ENCODE assay signal across 26 cellular contexts in genomic region chr9:133171161-133171955, GRCh38. TPM values are rescaled to one million over a fixed set of nuclear protein-coding genes. Genes with fewer than 3 reads are reported as not detected.
DNase-seq lines count a peak whose midpoint lies in the region; ATAC-seq, FAIRE-seq and TF ChIP-seq lines count a peak whose summit lies in the region.
"Had no signal": no experiment of that assay in that cellular context is flagged by ENCODE, and none has a peak within 500 bp of the region (broad histone marks: within the 10 kb centered on the region; RNA-seq: fewer than 3 reads in every experiment).

No MANE protein-coding gene starts in this region.

- peak; percentile 7 for DNase-seq in DMS79 treated with DMSO at 0.1 percent for 48 hours (lab: John Stamatoyannopoulos, UW)
- no peak for DNase-seq in DMS79 (lab: John Stamatoyannopoulos, UW)
- no peak for DNase-seq in IMR-90
- no peak for DNase-seq in GM12878 (ENCODE audit: low read depth, low spot score)
- DNase-seq in sigmoid colon, result peak; percentile 51
- no peak for DNase-seq in ovary
- no peak for DNase-seq in H7
- DNase-seq: activated CD4-positive, alpha-beta T cell treated with anti-CD3 and anti-CD28 coated beads, Interleukin-2, amount 10 ng/mL, durations not matched to agents 24 days and 14 days; activated naive CD4-positive, alpha-beta T cell treated with anti-CD3 and anti-CD28 coated beads, Interleukin-2, amount 10 ng/mL, durations not matched to agents 7 days and 5 days; amniotic stem cell; effector memory CD8-positive, alpha-beta T cell; foreskin melanocyte; GM23248; immature natural killer cell; MG63; midbrain; NCI-H1694 had no signal

- peaks cover 38% of the 10 kb centered on the region for H3K27me3 ChIP-seq in IMR-90 (ENCODE audit: control insufficient read depth, insufficient read depth, low read length)
- H3K27me3 ChIP-seq in GM12878 (replicated peaks in 1 of 2; ENCODE audit: control insufficient read depth in 2 of 2, insufficient read depth in 2 of 2, low read length in 1 of 2), result peaks cover 4 to 13% of the 10 kb centered on the region in 2 experiments
- no peaks in the 10 kb centered on the region for H3K27me3 ChIP-seq in sigmoid colon
- no peaks in the 10 kb centered on the region for H3K27me3 ChIP-seq in ovary
- no peaks in the 10 kb centered on the region for H3K27me3 ChIP-seq in H7 (ENCODE audit: control insufficient read depth, insufficient read depth, low read length)
- H3K27me3 ChIP-seq: hepatocyte, MG63 had no signal

- 73% methylated on average over 17 of the region's 29 CpGs; no CpG with 5 or more reads in 1 of the 2 experiments for WGBS in IMR-90 (ENCODE audit: extremely low coverage in 2 of 2, insufficient read length in 1 of 2), 2 experiments
- WGBS in GM12878 (ENCODE audit: insufficient coverage, insufficient replicate concordance, low lambda C conversion rate, missing lambda C conversion rate), result 4% methylated on average over 29 of the region's 29 CpGs
- WGBS in sigmoid colon, 2 donors, result 75 to 82% methylated on average over 29 of the region's 29 CpGs
- WGBS in ovary, 3 donors, result 66 to 75% (median 68%) methylated on average over 25 to 29 of the region's 29 CpGs

- no peak overlapping the region for H4K5ac ChIP-seq in IMR-90 (ENCODE audit: low read depth, low read length)

- no peak for FAIRE-seq in GM12878 (lab: Jason Lieb, UNC)
- FAIRE-seq: colon, K562 had no signal

- no peaks in the 10 kb centered on the region for H3K79me1 ChIP-seq in IMR-90 (ENCODE audit: low read depth in 1 of 2, low read length in 2 of 2)

- no peaks in the 10 kb centered on the region for H3K9me1 ChIP-seq in IMR-90 (ENCODE audit: insufficient read depth, low read length)

- H3K27ac ChIP-seq in IMR-90 (ENCODE audit: insufficient read depth, low read length) (no peak overlapping the region), GM12878 (ENCODE audit: control insufficient read depth, insufficient read depth) (no peak overlapping the region), sigmoid colon (no peak overlapping the region), ovary (no peak overlapping the region)
- H3K27ac ChIP-seq: esophagus muscularis mucosa, GM23248, hepatocyte, VCaP had no signal

- H3K9me3 ChIP-seq in IMR-90 (ENCODE audit: control insufficient read depth, insufficient read depth, low read length) (no peaks in the 10 kb centered on the region), GM12878 (replicated peaks; ENCODE audit: control insufficient read depth, insufficient read depth, low read length) (no peaks in the 10 kb centered on the region), sigmoid colon (no peaks in the 10 kb centered on the region), ovary (no peaks in the 10 kb centered on the region)
- H3K9me3 ChIP-seq: esophagus muscularis mucosa, MG63 had no signal

- CTCF ChIA-PET in IMR-90 (lab: Yijun Ruan, JAX), result no interaction called here
- CTCF ChIA-PET in GM12878 (lab: Yijun Ruan, JAX), result interaction anchor here (0.6 to 7.7 kb wide), 3 partner anchors 16 to 409 kb away, joined by 3 to 51 read pairs (median 3); no protein-coding TSS in a partner anchor

- dilution Hi-C loops in IMR-90 (cut with HindIII; ENCODE audit: low sequenced_read_pairs, unreplicated experiment), result no loop called here

- H2BK15ac ChIP-seq in IMR-90 (ENCODE audit: low read depth, low read length), result no peak overlapping the region

- H2BK120ac ChIP-seq in IMR-90 (ENCODE audit: low read depth, low read length), result no peak overlapping the region

- H3K9ac ChIP-seq in IMR-90 (ENCODE audit: low read depth, low read length), result no peak overlapping the region
- no peak overlapping the region for H3K9ac ChIP-seq in GM12878 (ENCODE audit: control insufficient read depth, insufficient read depth, low read length)
- H3K9ac ChIP-seq: GM23248 had no signal

- BruUV-seq in IMR-90 (replicated peaks; lab: Mats Ljungman, UMichigan) (no TSS peak), GM12878 (replicated peaks; lab: Mats Ljungman, UMichigan) (no TSS peak)

- SMC1A ChIA-PET in GM12878 (lab: Charles Lee; ENCODE audit: uncharacterized antibody, unreplicated experiment), result no interaction called here

- ATAC-seq in IMR-90 (ENCODE audit: low read depth), result no peak
- peak; percentile 41; the same call in 2 of the 3 replicates for ATAC-seq in GM12878
- no peak for ATAC-seq in HG03342 (IDR thresholded peaks at IDR 0.05; ENCODE audit: unreplicated experiment)
- ATAC-seq: effector memory CD8-positive, alpha-beta T cell; K562; left lobe of liver; Right ventricle myocardium inferior had no signal

- H3K4me3 ChIP-seq in IMR-90 (ENCODE audit: insufficient read depth, low read depth, low read length) (no peak overlapping the region), GM12878 (no peak overlapping the region), sigmoid colon (no peak overlapping the region), ovary (no peak overlapping the region), H7 (ENCODE audit: insufficient read depth, low read depth, low read length) (no peak overlapping the region)
- H3K4me3 ChIP-seq: esophagus muscularis mucosa, GM23248, hepatocyte, K562, MG63 had no signal

- H4K20me1 ChIP-seq in IMR-90 (ENCODE audit: insufficient read depth, low read length) (no peaks in the 10 kb centered on the region; the same call in 1 of the 2 replicates), GM12878 (ENCODE audit: control insufficient read depth, insufficient read depth) (no peaks in the 10 kb centered on the region)

- RAD21 ChIA-PET in GM12878 (lab: Charles Lee; ENCODE audit: unreplicated experiment), result no interaction called here

- no peak overlapping the region for H2BK5ac ChIP-seq in IMR-90 (ENCODE audit: low read depth, low read length, poor library complexity, severe bottlenecking)

- in situ Hi-C loops in IMR-90 (cut with MboI; ENCODE audit: low sequenced_read_pairs), result no loop called here
- in situ Hi-C loops in GM12878 (cut with MboI), result no loop called here

- H3K79me2 ChIP-seq in GM12878 (ENCODE audit: control insufficient read depth, insufficient read depth, low read length), result no peaks in the 10 kb centered on the region
- H3K79me2 ChIP-seq: hepatocyte had no signal

- H3K36me3 ChIP-seq in IMR-90 (ENCODE audit: control insufficient read depth, insufficient read depth, low read length) (no peaks in the 10 kb centered on the region), GM12878 (ENCODE audit: control insufficient read depth in 2 of 2, insufficient read depth in 2 of 2, low read length in 1 of 2) (no peaks in the 10 kb centered on the region), sigmoid colon (no peaks in the 10 kb centered on the region), ovary (no peaks in the 10 kb centered on the region), H7 (replicated peaks; ENCODE audit: control insufficient read depth, insufficient read depth, low read length) (no peaks in the 10 kb centered on the region)
- H3K36me3 ChIP-seq: esophagus muscularis mucosa, MG63 had no signal

- TF ChIP-seq EP300 in GM12878 (IDR thresholded peaks at IDR 0.05; ENCODE audit: borderline replicate concordance in 1 of 2, control insufficient read depth in 1 of 2, low read depth in 2 of 2, low read length in 2 of 2) (no peak), sigmoid colon (IDR thresholded peaks at IDR 0.05) (no peak), ovary (IDR thresholded peaks at IDR 0.05) (no peak)

- no peak overlapping the region for H3K4me2 ChIP-seq in IMR-90 (ENCODE audit: low read depth, low read length)
- H3K4me2 ChIP-seq in GM12878 (ENCODE audit: control insufficient read depth, insufficient read depth), result no peak overlapping the region
- H3K4me2 ChIP-seq: hepatocyte had no signal

- no peak overlapping the region for H3K18ac ChIP-seq in IMR-90 (ENCODE audit: low read depth, low read length)

- intact Hi-C loops in IMR-90 (cut with micrococcal nuclease), result no loop called here
- intact Hi-C loops in GM12878 (cut with micrococcal nuclease; ENCODE audit: unreplicated experiment), result no loop called here
- intact Hi-C loops in sigmoid colon (cut with DNase I), result no loop called here
- intact Hi-C loops in ovary (cut with DNase I), result no loop called here

- H4K91ac ChIP-seq in IMR-90 (ENCODE audit: insufficient read depth, low read depth, low read length), result no peak overlapping the region

- TF ChIP-seq RAD21 in IMR-90 (IDR thresholded peaks at IDR 0.05; ENCODE audit: low read length) (no peak), GM12878 (IDR thresholded peaks at IDR 0.05; ENCODE audit: insufficient read depth, low read depth, low read length) (no peak)

- H4K8ac ChIP-seq in IMR-90 (ENCODE audit: low read depth in 2 of 2, low read length in 2 of 2), result no peak overlapping the region

- no peak overlapping the region for H2AK9ac ChIP-seq in IMR-90 (replicated peaks; ENCODE audit: low read depth, low read length, poor library complexity)

- H3K56ac ChIP-seq in IMR-90 (ENCODE audit: extremely low read depth, insufficient read depth, low read length), result no peak overlapping the region

- H2AFZ ChIP-seq in IMR-90 (replicated peaks; ENCODE audit: low read length, poor library complexity), result peak overlapping the region; percentile 7
- H2AFZ ChIP-seq in GM12878 (ENCODE audit: control insufficient read depth, low read depth, low read length), result no peak overlapping the region
- H2AFZ ChIP-seq: GM23248, hepatocyte had no signal

- TF ChIP-seq CTCF in IMR-90 (conservative IDR thresholded peaks at IDR 0.05; ENCODE audit: low read depth, low read length) (no peak), GM12878 (IDR thresholded peaks at IDR 0.05 in 2 of 3, conservative IDR thresholded peaks at IDR 0.05 in 1 of 3; ENCODE audit: control insufficient read depth in 2 of 3, extremely low read depth in 1 of 3, insufficient read depth in 1 of 3, low read depth in 3 of 3, low read length in 3 of 3) (no peak), sigmoid colon (IDR thresholded peaks at IDR 0.05) (no peak), ovary (IDR thresholded peaks at IDR 0.05) (no peak)

- H3K23ac ChIP-seq in IMR-90 (ENCODE audit: low read depth, low read length), result no peak overlapping the region

- POLR2A ChIA-PET in IMR-90 (lab: Charles Lee; ENCODE audit: unreplicated experiment), result no interaction called here
- POLR2A ChIA-PET in GM12878 (lab: Charles Lee), result interaction anchor here (0.6 kb wide), 1 partner anchor 160 kb away, joined by 3 read pairs; no protein-coding TSS in a partner anchor

- no peak overlapping the region for H2AK5ac ChIP-seq in IMR-90 (ENCODE audit: low read depth, low read length)

- no peak overlapping the region for H3K4ac ChIP-seq in IMR-90 (ENCODE audit: low read depth, low read length)

- no peak overlapping the region for H3K14ac ChIP-seq in IMR-90 (replicated peaks; ENCODE audit: low read depth, low read length)

- no peak for TF ChIP-seq POLR2A in IMR-90 (IDR thresholded peaks at IDR 0.05; ENCODE audit: low read depth, low read length)
- no peak for TF ChIP-seq POLR2A in GM12878 (IDR thresholded peaks at IDR 0.05; ENCODE audit: low read depth, low read length)
- TF ChIP-seq POLR2A in sigmoid colon (IDR thresholded peaks at IDR 0.05), result no peak
- no peak for TF ChIP-seq POLR2A in ovary (IDR thresholded peaks at IDR 0.05)

- no peaks in the 10 kb centered on the region for H3K4me1 ChIP-seq in IMR-90 (ENCODE audit: control insufficient read depth, insufficient read depth, low read length)
- no peaks in the 10 kb centered on the region; the same call in 1 of the 2 replicates for H3K4me1 ChIP-seq in GM12878 (ENCODE audit: control insufficient read depth, insufficient read depth, low read length)
- H3K4me1 ChIP-seq in sigmoid colon, result no peaks in the 10 kb centered on the region
- no peaks in the 10 kb centered on the region for H3K4me1 ChIP-seq in ovary (ENCODE audit: insufficient read depth)
- H3K4me1 ChIP-seq: esophagus muscularis mucosa had no signal

- no peak overlapping the region for H2BK20ac ChIP-seq in IMR-90 (ENCODE audit: low read depth, low read length)

RNA-seq across cellular contexts. Expression of gene GBGT1, which starts 7.6 kb away (rescaled TPM):
- total RNA-seq in IMR-90 (2012; rRNA removed) (0.83 and 1.8 TPM in 2 replicates), GM12878 (2014; rRNA removed) (0.68 and 1.5 TPM in 2 replicates), GM12878 (2014; rRNA removed; fragmentation: Illumina TruSeq; extraction: Trizol) (0.45 and 0.74 TPM in 2 replicates), GM12878 (2021) (1.3 and 1.4 TPM in 2 replicates), sigmoid colon (10 to 100 TPM in 3 of 4 donors, 1 to 10 TPM in 1; 8.9 to 31.1 (median 19.2) TPM), ovary (10 to 100 TPM; 11.0 to 43.3 (median 25.9) TPM)
- polyA plus RNA-seq in IMR-90 (2012; rRNA removed) (2.4 and 3.2 TPM in 2 replicates), GM12878 (2011; rRNA removed) (0.59 and 1.8 TPM in 2 replicates), GM12878 (2014; fragmentation: Illumina TruSeq; extraction: Trizol) (0.33 and 0.53 TPM in 2 replicates), GM12878 (2014; fragmentation: Nextera tagmentation; extraction: Ambion mirVana) (under 1 TPM; 0.08 to 0.11 TPM), GM12878 (2014; rRNA removed) (1.4 and 1.9 TPM in 2 replicates), GM12878 (2016; fragmentation: Nextera tagmentation; extraction: Ambion mirVana) (under 1 TPM; 0.12 to 0.28 TPM), sigmoid colon (1 to 10 TPM; 4.2 to 9.9 (median 5.4) TPM), ovary (10 to 100 TPM in 1 of 2 donors, 1 to 10 TPM in 1; 3.9 to 12.9 TPM)
- polyA plus RNA-seq in IMR-90 (2012; cell fraction: cytosol; rRNA removed), result 4.8 and 4.9 TPM in 2 replicates
- polyA plus RNA-seq in IMR-90 (2012; cell fraction: nucleus; rRNA removed; ENCODE audit: low replicate concordance), result 7.1 and 11.3 TPM in 2 replicates
- total RNA-seq in GM12878 (2013; cell fraction: nucleolus; rRNA removed), result 19.1 and 27.5 TPM in 2 replicates
- 0.30 TPM for polyA plus RNA-seq in GM12878 (2011; ENCODE audit: low read depth)
- polyA plus RNA-seq in GM12878 (2011; cell fraction: cytosol; rRNA removed), result 1.8 and 2.2 TPM in 2 replicates
- polyA plus RNA-seq in GM12878 (2011; cell fraction: nucleus; rRNA removed), result 5.1 and 5.4 TPM in 2 replicates
- polyA plus RNA-seq in GM12878 (2012), result 1.1 and 1.6 TPM in 2 replicates
- polyA minus RNA-seq in GM12878 (2011; rRNA and poly(A)+ RNA removed), result 3.3 and 4.6 TPM in 2 replicates
- polyA minus RNA-seq in GM12878 (2011; cell fraction: cytosol; rRNA and poly(A)+ RNA removed), result 1.5 and 2.1 TPM in 2 replicates
- 4.8 and 6.5 TPM in 2 replicates for polyA minus RNA-seq in GM12878 (2011; cell fraction: nucleus; rRNA and poly(A)+ RNA removed)
- total RNA-seq in H7 (2014; rRNA removed; shearing (Covaris generic)), result 6.8 and 7.5 TPM in 2 replicates
- polyA plus RNA-seq: immature natural killer cell had no signal

RNA-seq across cellular contexts. Expression of gene OBP2B, which starts 37.7 kb away (rescaled TPM):
- total RNA-seq in IMR-90 (2012; rRNA removed), result not detected in 2 replicates
- polyA plus RNA-seq in IMR-90 (2012; rRNA removed), result not detected in 2 replicates
- polyA plus RNA-seq in IMR-90 (2012; cell fraction: cytosol; rRNA removed), result not detected in 2 replicates
- polyA plus RNA-seq in IMR-90 (2012; cell fraction: nucleus; rRNA removed; ENCODE audit: low replicate concordance), result not detected in 2 replicates
- not detected in 2 replicates for total RNA-seq in GM12878 (2013; cell fraction: nucleolus; rRNA removed)
- total RNA-seq in GM12878 (2014; rRNA removed), result not detected in 2 replicates
- total RNA-seq in GM12878 (2014; rRNA removed; fragmentation: Illumina TruSeq; extraction: Trizol), result not detected in 2 replicates
- total RNA-seq in GM12878 (2021), result not detected in 2 replicates
- polyA plus RNA-seq in GM12878 (2011; ENCODE audit: low read depth), result not detected
- polyA plus RNA-seq in GM12878 (2011; rRNA removed), result not detected in 2 replicates
- polyA plus RNA-seq in GM12878 (2011; cell fraction: cytosol; rRNA removed), result not detected in 2 replicates
- polyA plus RNA-seq in GM12878 (2011; cell fraction: nucleus; rRNA removed), result not detected in 2 replicates
- polyA plus RNA-seq in GM12878 (2012), result not detected in 2 replicates
- polyA plus RNA-seq in GM12878 (2014; fragmentation: Illumina TruSeq; extraction: Trizol), result not detected in 2 replicates
- polyA plus RNA-seq in GM12878 (2014; fragmentation: Nextera tagmentation; extraction: Ambion mirVana), result not detected
- not detected in 2 replicates for polyA plus RNA-seq in GM12878 (2014; rRNA removed)
- polyA plus RNA-seq in GM12878 (2016; fragmentation: Nextera tagmentation; extraction: Ambion mirVana), result not detected
- polyA minus RNA-seq in GM12878 (2011; rRNA and poly(A)+ RNA removed), result not detected in 2 replicates
- polyA minus RNA-seq in GM12878 (2011; cell fraction: cytosol; rRNA and poly(A)+ RNA removed), result not detected in 2 replicates
- polyA minus RNA-seq in GM12878 (2011; cell fraction: nucleus; rRNA and poly(A)+ RNA removed), result not detected in 2 replicates
- total RNA-seq in sigmoid colon, result not detected
- polyA plus RNA-seq in sigmoid colon, result not detected
- 1 to 10 TPM in 2 of 7 donors, under 1 TPM in 2, not detected in 3; 0.33 to 5.3 (median 2.7) TPM for total RNA-seq in ovary
- polyA plus RNA-seq in ovary, result not detected
- total RNA-seq in H7 (2014; rRNA removed; shearing (Covaris generic)), result not detected in 2 replicates
- total RNA-seq: activated CD4-positive, alpha-beta T cell treated with anti-CD3 and anti-CD28 coated beads, Interleukin-2, amount 10 ng/mL, durations not matched to agents 24 days and 14 days; esophagus muscularis mucosa; GM23248; hepatocyte; K562; left lobe of liver; Right ventricle myocardium inferior; urinary bladder had no signal
- polyA plus RNA-seq: GM23248, hepatocyte, immature natural killer cell, K562, urinary bladder had no signal

RNA-seq across cellular contexts. Expression of gene RALGDS, which starts 50.3 kb away (rescaled TPM):
- total RNA-seq in IMR-90 (2012; rRNA removed) (12.2 and 13.1 TPM in 2 replicates), GM12878 (2014; rRNA removed) (29.7 and 34.1 TPM in 2 replicates), GM12878 (2014; rRNA removed; fragmentation: Illumina TruSeq; extraction: Trizol) (17.4 and 19.3 TPM in 2 replicates), GM12878 (2021) (30.1 and 33.3 TPM in 2 replicates), sigmoid colon (10 to 100 TPM; 35.2 to 52.7 (median 39.6) TPM), ovary (100 to 1,000 TPM in 1 of 7 donors, 10 to 100 TPM in 6; 26.6 to 139 (median 48.8) TPM)
- polyA plus RNA-seq in IMR-90 (2012; rRNA removed) (36.9 and 37.2 TPM in 2 replicates), GM12878 (2011; rRNA removed) (33.7 and 48.6 TPM in 2 replicates), GM12878 (2014; fragmentation: Illumina TruSeq; extraction: Trizol) (8.4 and 23.1 TPM in 2 replicates), GM12878 (2014; fragmentation: Nextera tagmentation; extraction: Ambion mirVana) (1 to 10 TPM; 1.3 to 2.0 TPM), GM12878 (2014; rRNA removed) (43.7 and 49.3 TPM in 2 replicates), GM12878 (2016; fragmentation: Nextera tagmentation; extraction: Ambion mirVana) (10 to 100 TPM in 1 of 2 experiments, 1 to 10 TPM in 1; 7.6 to 13.3 TPM), sigmoid colon (10 to 100 TPM; 27.6 to 49.7 (median 32.1) TPM), ovary (10 to 100 TPM; 26.2 to 55.4 TPM)
- 33.9 and 37.7 TPM in 2 replicates for polyA plus RNA-seq in IMR-90 (2012; cell fraction: cytosol; rRNA removed)
- polyA plus RNA-seq in IMR-90 (2012; cell fraction: nucleus; rRNA removed; ENCODE audit: low replicate concordance), result 160 and 211 TPM in 2 replicates
- total RNA-seq in GM12878 (2013; cell fraction: nucleolus; rRNA removed), result 87.1 and 89.7 TPM in 2 replicates
- polyA plus RNA-seq in GM12878 (2011; ENCODE audit: low read depth), result 15.0 TPM
- 56.3 and 59.0 TPM in 2 replicates for polyA plus RNA-seq in GM12878 (2011; cell fraction: cytosol; rRNA removed)
- 264 and 316 TPM in 2 replicates for polyA plus RNA-seq in GM12878 (2011; cell fraction: nucleus; rRNA removed)
- polyA plus RNA-seq in GM12878 (2012), result 22.6 and 37.4 TPM in 2 replicates
- 22.2 and 36.1 TPM in 2 replicates for polyA minus RNA-seq in GM12878 (2011; rRNA and poly(A)+ RNA removed)
- 9.8 and 20.6 TPM in 2 replicates for polyA minus RNA-seq in GM12878 (2011; cell fraction: cytosol; rRNA and poly(A)+ RNA removed)
- 38.2 and 39.3 TPM in 2 replicates for polyA minus RNA-seq in GM12878 (2011; cell fraction: nucleus; rRNA and poly(A)+ RNA removed)
- total RNA-seq in H7 (2014; rRNA removed; shearing (Covaris generic)), result 24.4 and 24.6 TPM in 2 replicates

Comparison
In these comparisons a context has a peak if more than half of its experiments do, and no peak if none do; other contexts are left out.
1. DNase-seq: peak in DMS79 treated with DMSO at 0.1 percent for 48 hours (single experiment) and sigmoid colon (single experiment); none in DMS79 (single experiment), IMR-90 (single experiment), GM12878 (single experiment), ovary (0 of 5) and H7 (single experiment).